In genomic region chr14:89061696-89062095, GRCh38 we compare ENCODE assay signal across 19 cellular contexts.
"Had no signal": no experiment of that assay in that cellular context is flagged by ENCODE, and none has a peak within 500 bp of the region (broad histone marks: within the 10 kb centered on the region; RNA-seq: fewer than 3 reads in every experiment).

No MANE protein-coding gene starts in this region.

- H3K36me3 ChIP-seq: gastroesophageal sphincter, neural progenitor cell, ovary, suprapubic skin, thyroid gland, upper lobe of left lung, uterus had no signal

- DNase-seq: effector memory CD4-positive, alpha-beta T cell; glutamatergic neuron; kidney glomerular epithelial cell; mammary epithelial cell; natural killer cell; nucleus accumbens; ovary; right cardiac atrium; stimulated activated CD4-positive, alpha-beta T cell treated with anti-CD3 and anti-CD28 coated beads, Interleukin-2, amount 100 ng/mL, for 48 hours; stimulated activated naive CD8-positive, alpha-beta T cell treated with anti-CD3 and anti-CD28 coated beads, Interleukin-15, Interleukin-2, amounts not matched to agents 100 U/mL and 50 U/mL, for 24 hours; thyroid gland; upper lobe of left lung; uterus had no signal

- H3K4me3 ChIP-seq: gastroesophageal sphincter, neural progenitor cell, ovary, smooth muscle cell, suprapubic skin, thyroid gland, upper lobe of left lung, uterus had no signal

- H3K27me3 ChIP-seq: gastroesophageal sphincter, neural progenitor cell, ovary, thyroid gland, upper lobe of left lung, uterus had no signal

- H3K4me3 Mint-ChIP-seq: mesothelial cell of epicardium, natural killer cell, neural progenitor cell had no signal

- H3K4me1 ChIP-seq: gastroesophageal sphincter, neural progenitor cell, suprapubic skin, thyroid gland, upper lobe of left lung, uterus had no signal

- H3K36me3 Mint-ChIP-seq: mesothelial cell of epicardium, natural killer cell, neural progenitor cell had no signal

- H2AFZ ChIP-seq: neural progenitor cell had no signal

- ATAC-seq: esophagus mucosa; gastroesophageal sphincter; natural killer cell; right cardiac atrium; stimulated activated naive CD8-positive, alpha-beta T cell treated with anti-CD3 and anti-CD28 coated beads, Interleukin-15, Interleukin-2, amounts not matched to agents 100 U/mL and 50 U/mL, for 24 hours had no signal

- H3K4me2 ChIP-seq: neural progenitor cell, smooth muscle cell had no signal

- H3K27ac ChIP-seq: gastroesophageal sphincter, neural progenitor cell, ovary, suprapubic skin, thyroid gland, upper lobe of left lung, uterus had no signal

- H3K27ac Mint-ChIP-seq: mesothelial cell of epicardium, natural killer cell, neural progenitor cell had no signal

- H3K4me1 Mint-ChIP-seq: neural progenitor cell had no signal

- H3K9me3 Mint-ChIP-seq: natural killer cell had no signal
